ENCODE assay signal across 1 cellular context in the genomic region with DNA sequence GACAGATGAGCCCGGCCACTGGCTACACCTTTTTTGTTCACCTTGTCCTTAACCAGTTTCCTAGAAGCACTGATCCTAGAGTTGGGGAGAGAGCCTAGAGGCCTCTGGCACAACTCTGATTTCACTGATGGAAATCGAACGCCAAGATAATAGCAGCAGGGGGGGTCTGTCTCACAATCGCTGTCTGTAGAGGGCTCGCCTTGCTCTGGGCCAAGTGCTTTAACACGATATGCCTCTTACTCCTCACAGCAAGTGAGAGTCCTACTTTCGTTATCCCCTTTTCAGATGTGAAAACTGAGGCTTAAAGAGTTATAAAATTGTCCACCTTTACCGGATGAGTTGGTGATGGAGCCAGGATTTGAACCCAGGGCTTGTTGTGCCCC.
TF ChIP-seq lines count a peak whose summit lies in the region.

No MANE protein-coding gene starts in this region.

TF ChIP-seq in H1, 55 proteins besides CTCF, POLR2A, EP300 and RAD21:
- TF ChIP-seq CREB1 (IDR thresholded peaks at IDR 0.05) = no peak
- no peak for TF ChIP-seq TBP (IDR thresholded peaks at IDR 0.05; ENCODE audit: low read depth, low read length)
- no peak for TF ChIP-seq SP4 (IDR thresholded peaks at IDR 0.05; ENCODE audit: low read length)
- TF ChIP-seq ZNF274 (IDR thresholded peaks at IDR 0.05; ENCODE audit: borderline replicate concordance, extremely low read depth, low read length) = no peak
- TF ChIP-seq SUZ12 (IDR thresholded peaks at IDR 0.05; ENCODE audit: low read length) = no peak
- TF ChIP-seq PHF8 (conservative IDR thresholded peaks at IDR 0.05; ENCODE audit: low read depth, low read length) = no peak
- no peak for TF ChIP-seq SIX5 (IDR thresholded peaks at IDR 0.05; ENCODE audit: low read depth, low read length)
- TF ChIP-seq BACH1 (IDR thresholded peaks at IDR 0.05; ENCODE audit: low read length) = no peak
- no peak for TF ChIP-seq BRCA1 (IDR thresholded peaks at IDR 0.05; ENCODE audit: low read depth, low read length)
- TF ChIP-seq, protein P1, sequence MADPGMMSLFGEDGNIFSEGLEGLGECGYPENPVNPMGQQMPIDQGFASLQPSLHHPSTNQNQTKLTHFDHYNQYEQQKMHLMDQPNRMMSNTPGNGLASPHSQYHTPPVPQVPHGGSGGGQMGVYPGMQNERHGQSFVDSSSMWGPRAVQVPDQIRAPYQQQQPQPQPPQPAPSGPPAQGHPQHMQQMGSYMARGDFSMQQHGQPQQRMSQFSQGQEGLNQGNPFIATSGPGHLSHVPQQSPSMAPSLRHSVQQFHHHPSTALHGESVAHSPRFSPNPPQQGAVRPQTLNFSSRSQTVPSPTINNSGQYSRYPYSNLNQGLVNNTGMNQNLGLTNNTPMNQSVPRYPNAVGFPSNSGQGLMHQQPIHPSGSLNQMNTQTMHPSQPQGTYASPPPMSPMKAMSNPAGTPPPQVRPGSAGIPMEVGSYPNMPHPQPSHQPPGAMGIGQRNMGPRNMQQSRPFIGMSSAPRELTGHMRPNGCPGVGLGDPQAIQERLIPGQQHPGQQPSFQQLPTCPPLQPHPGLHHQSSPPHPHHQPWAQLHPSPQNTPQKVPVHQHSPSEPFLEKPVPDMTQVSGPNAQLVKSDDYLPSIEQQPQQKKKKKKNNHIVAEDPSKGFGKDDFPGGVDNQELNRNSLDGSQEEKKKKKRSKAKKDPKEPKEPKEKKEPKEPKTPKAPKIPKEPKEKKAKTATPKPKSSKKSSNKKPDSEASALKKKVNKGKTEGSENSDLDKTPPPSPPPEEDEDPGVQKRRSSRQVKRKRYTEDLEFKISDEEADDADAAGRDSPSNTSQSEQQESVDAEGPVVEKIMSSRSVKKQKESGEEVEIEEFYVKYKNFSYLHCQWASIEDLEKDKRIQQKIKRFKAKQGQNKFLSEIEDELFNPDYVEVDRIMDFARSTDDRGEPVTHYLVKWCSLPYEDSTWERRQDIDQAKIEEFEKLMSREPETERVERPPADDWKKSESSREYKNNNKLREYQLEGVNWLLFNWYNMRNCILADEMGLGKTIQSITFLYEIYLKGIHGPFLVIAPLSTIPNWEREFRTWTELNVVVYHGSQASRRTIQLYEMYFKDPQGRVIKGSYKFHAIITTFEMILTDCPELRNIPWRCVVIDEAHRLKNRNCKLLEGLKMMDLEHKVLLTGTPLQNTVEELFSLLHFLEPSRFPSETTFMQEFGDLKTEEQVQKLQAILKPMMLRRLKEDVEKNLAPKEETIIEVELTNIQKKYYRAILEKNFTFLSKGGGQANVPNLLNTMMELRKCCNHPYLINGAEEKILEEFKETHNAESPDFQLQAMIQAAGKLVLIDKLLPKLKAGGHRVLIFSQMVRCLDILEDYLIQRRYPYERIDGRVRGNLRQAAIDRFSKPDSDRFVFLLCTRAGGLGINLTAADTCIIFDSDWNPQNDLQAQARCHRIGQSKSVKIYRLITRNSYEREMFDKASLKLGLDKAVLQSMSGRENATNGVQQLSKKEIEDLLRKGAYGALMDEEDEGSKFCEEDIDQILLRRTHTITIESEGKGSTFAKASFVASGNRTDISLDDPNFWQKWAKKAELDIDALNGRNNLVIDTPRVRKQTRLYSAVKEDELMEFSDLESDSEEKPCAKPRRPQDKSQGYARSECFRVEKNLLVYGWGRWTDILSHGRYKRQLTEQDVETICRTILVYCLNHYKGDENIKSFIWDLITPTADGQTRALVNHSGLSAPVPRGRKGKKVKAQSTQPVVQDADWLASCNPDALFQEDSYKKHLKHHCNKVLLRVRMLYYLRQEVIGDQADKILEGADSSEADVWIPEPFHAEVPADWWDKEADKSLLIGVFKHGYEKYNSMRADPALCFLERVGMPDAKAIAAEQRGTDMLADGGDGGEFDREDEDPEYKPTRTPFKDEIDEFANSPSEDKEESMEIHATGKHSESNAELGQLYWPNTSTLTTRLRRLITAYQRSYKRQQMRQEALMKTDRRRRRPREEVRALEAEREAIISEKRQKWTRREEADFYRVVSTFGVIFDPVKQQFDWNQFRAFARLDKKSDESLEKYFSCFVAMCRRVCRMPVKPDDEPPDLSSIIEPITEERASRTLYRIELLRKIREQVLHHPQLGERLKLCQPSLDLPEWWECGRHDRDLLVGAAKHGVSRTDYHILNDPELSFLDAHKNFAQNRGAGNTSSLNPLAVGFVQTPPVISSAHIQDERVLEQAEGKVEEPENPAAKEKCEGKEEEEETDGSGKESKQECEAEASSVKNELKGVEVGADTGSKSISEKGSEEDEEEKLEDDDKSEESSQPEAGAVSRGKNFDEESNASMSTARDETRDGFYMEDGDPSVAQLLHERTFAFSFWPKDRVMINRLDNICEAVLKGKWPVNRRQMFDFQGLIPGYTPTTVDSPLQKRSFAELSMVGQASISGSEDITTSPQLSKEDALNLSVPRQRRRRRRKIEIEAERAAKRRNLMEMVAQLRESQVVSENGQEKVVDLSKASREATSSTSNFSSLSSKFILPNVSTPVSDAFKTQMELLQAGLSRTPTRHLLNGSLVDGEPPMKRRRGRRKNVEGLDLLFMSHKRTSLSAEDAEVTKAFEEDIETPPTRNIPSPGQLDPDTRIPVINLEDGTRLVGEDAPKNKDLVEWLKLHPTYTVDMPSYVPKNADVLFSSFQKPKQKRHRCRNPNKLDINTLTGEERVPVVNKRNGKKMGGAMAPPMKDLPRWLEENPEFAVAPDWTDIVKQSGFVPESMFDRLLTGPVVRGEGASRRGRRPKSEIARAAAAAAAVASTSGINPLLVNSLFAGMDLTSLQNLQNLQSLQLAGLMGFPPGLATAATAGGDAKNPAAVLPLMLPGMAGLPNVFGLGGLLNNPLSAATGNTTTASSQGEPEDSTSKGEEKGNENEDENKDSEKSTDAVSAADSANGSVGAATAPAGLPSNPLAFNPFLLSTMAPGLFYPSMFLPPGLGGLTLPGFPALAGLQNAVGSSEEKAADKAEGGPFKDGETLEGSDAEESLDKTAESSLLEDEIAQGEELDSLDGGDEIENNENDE (IDR thresholded peaks at IDR 0.05; ENCODE audit: insufficient replicate concordance, low read length) = no peak
